In the genomic region with DNA sequence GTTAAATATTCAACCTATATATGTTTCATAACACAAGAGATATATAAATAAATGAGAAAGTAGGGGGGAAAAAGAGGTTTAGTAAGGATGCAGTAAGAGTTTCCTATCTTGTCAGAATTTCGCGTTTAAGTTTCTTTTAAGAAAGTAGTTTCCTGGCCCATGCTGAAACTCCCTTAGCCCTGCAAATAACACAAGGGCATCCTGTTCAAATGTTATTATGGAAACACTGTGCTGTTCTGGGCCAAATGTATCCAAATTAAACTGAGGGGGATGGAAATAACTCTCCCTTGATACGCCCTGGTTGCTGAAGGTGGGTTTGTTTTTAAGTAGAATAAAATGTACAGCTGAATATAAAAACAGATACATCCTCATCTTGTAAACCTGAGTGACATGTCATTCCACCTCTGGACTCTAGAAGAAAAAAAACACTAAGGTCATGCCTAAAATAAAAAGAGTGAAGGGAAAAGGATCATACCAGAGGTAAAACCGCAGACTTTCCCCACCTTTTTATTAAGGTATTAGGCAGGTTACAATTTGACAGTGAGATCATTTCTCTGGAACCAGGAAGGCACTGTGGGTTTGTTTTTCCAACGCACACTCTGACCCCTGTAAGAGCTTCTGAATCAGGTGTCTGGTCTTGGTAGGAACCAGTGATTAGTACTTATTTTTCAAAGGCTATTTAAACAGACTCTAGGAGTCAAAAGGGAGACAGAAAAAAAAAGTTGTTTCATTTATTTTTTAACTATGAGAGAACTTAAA, we compare ENCODE assay signal across 15 cellular contexts. TPM values are rescaled to one million over a fixed set of nuclear protein-coding genes. Genes with fewer than 3 reads are reported as not detected.
DNase-seq lines count a peak whose midpoint lies in the region; ATAC-seq, FAIRE-seq and TF ChIP-seq lines count a peak whose summit lies in the region.
"Had no signal": no experiment of that assay in that cellular context is flagged by ENCODE, and none has a peak within 500 bp of the region (broad histone marks: within the 10 kb centered on the region; RNA-seq: fewer than 3 reads in every experiment).

No MANE protein-coding gene starts in this region.

- WGBS in thyroid gland, 2 donors: 41 to 44% methylated on average over 5 of the region's 5 CpGs

- H3K27ac ChIP-seq in kidney (ENCODE audit: low read depth in 2 of 2, low read length in 2 of 2) (peak overlapping the region; percentile 26 to 56), thyroid gland (peak overlapping the region; percentile 70 to 81 (median 79))
- H3K27ac ChIP-seq: parathyroid adenoma, RWPE1 had no signal

- no peaks in the 10 kb centered on the region for H3K27me3 Mint-ChIP-seq in activated naive CD4-positive, alpha-beta T cell treated with anti-CD3 and anti-CD28 coated beads, Interleukin-2, amount 10 ng/mL, durations not matched to agents 7 days and 5 days
- H3K27me3 Mint-ChIP-seq in activated B cell treated with CpG ODN at 0.5 μM for 24 hours: no peaks in the 10 kb centered on the region

- no peak for TF ChIP-seq CTCF in activated B cell treated with CpG ODN at 0.5 μM for 24 hours (IDR thresholded peaks at IDR 0.05)
- TF ChIP-seq CTCF in kidney (IDR thresholded peaks at IDR 0.05; ENCODE audit: borderline replicate concordance, extremely low read depth, insufficient read depth): no peak
- TF ChIP-seq CTCF in thyroid gland (IDR thresholded peaks at IDR 0.05): no peak

- peak overlapping the region; percentile 8 for H3K4me3 Mint-ChIP-seq in activated naive CD4-positive, alpha-beta T cell treated with anti-CD3 and anti-CD28 coated beads, Interleukin-2, amount 10 ng/mL, durations not matched to agents 7 days and 5 days
- H3K4me3 Mint-ChIP-seq in activated B cell treated with CpG ODN at 0.5 μM for 24 hours: peak overlapping the region; percentile 46

- H3K4me3 ChIP-seq in kidney (ENCODE audit: low read length in 2 of 2): no peak overlapping the region
- no peak overlapping the region for H3K4me3 ChIP-seq in thyroid gland (replicated peaks in 1 of 3)
- H3K4me3 ChIP-seq: MG63 had no signal

- H3K9me3 Mint-ChIP-seq in activated naive CD4-positive, alpha-beta T cell treated with anti-CD3 and anti-CD28 coated beads, Interleukin-2, amount 10 ng/mL, durations not matched to agents 7 days and 5 days: no peaks in the 10 kb centered on the region
- H3K9me3 Mint-ChIP-seq in activated B cell treated with CpG ODN at 0.5 μM for 24 hours: no peaks in the 10 kb centered on the region

- H3K36me3 ChIP-seq in kidney (ENCODE audit: control insufficient read depth in 1 of 2, insufficient read depth in 2 of 2, low read length in 2 of 2) (no peaks in the 10 kb centered on the region), thyroid gland (no peaks in the 10 kb centered on the region)
- H3K36me3 ChIP-seq: MG63 had no signal

- ATAC-seq in activated B cell treated with CpG ODN at 0.5 μM for 24 hours (ENCODE audit: low read depth): no peak

- no peaks in the 10 kb centered on the region for H3K9me3 ChIP-seq in kidney (ENCODE audit: control insufficient read depth in 1 of 2, low read length in 2 of 2)
- H3K9me3 ChIP-seq in thyroid gland: no peaks in the 10 kb centered on the region
- H3K9me3 ChIP-seq: MG63 had no signal

- FAIRE-seq in kidney (lab: Jason Lieb, UNC): no peak

- H3K4me1 ChIP-seq in kidney (ENCODE audit: control insufficient read depth in 1 of 2, insufficient read depth in 1 of 2, low read depth in 1 of 2, low read length in 2 of 2) (peaks cover 27 to 36% of the 10 kb centered on the region in 2 donors), thyroid gland (peaks cover 61 to 82% of the 10 kb centered on the region in 2 donors)
- H3K4me1 ChIP-seq: parathyroid adenoma had no signal

- H3K9ac ChIP-seq in kidney (ENCODE audit: low read length in 2 of 2): no peak overlapping the region
- H3K9ac ChIP-seq: parathyroid adenoma had no signal

- H3K4me1 Mint-ChIP-seq in activated naive CD4-positive, alpha-beta T cell treated with anti-CD3 and anti-CD28 coated beads, Interleukin-2, amount 10 ng/mL, durations not matched to agents 7 days and 5 days: peaks cover 94% of the 10 kb centered on the region
- peaks cover 90% of the 10 kb centered on the region for H3K4me1 Mint-ChIP-seq in activated B cell treated with CpG ODN at 0.5 μM for 24 hours

- H3K27ac Mint-ChIP-seq in activated naive CD4-positive, alpha-beta T cell treated with anti-CD3 and anti-CD28 coated beads, Interleukin-2, amount 10 ng/mL, durations not matched to agents 7 days and 5 days: peak overlapping the region; percentile 73
- peak overlapping the region; percentile 65 for H3K27ac Mint-ChIP-seq in activated B cell treated with CpG ODN at 0.5 μM for 24 hours

- POLR2A ChIA-PET in activated B cell treated with CpG ODN at 0.5 μM for 24 hours (lab: Charles Lee): interaction anchor here (1.2 to 3.0 kb wide), 2 partner anchors 9 to 10 kb away, joined by 3 to 15 read pairs; no protein-coding TSS in a partner anchor

- CTCF ChIA-PET in activated naive CD4-positive, alpha-beta T cell treated with anti-CD3 and anti-CD28 coated beads, Interleukin-2, amount 10 ng/mL, durations not matched to agents 7 days and 5 days (lab: Charles Lee): interaction anchor here (0.6 to 1.7 kb wide), 4 partner anchors 9 to 256 kb away, joined by 3 to 9 read pairs (median 4); no protein-coding TSS in a partner anchor
- CTCF ChIA-PET in activated B cell treated with CpG ODN at 0.5 μM for 24 hours (lab: Charles Lee): interaction anchor here (1.0 kb wide), 1 partner anchor 172 kb away, joined by 4 read pairs; no protein-coding TSS in a partner anchor

- H3K36me3 Mint-ChIP-seq in activated naive CD4-positive, alpha-beta T cell treated with anti-CD3 and anti-CD28 coated beads, Interleukin-2, amount 10 ng/mL, durations not matched to agents 7 days and 5 days: peaks cover 83% of the 10 kb centered on the region
- H3K36me3 Mint-ChIP-seq in activated B cell treated with CpG ODN at 0.5 μM for 24 hours (ENCODE audit: low read depth): peaks cover 76% of the 10 kb centered on the region

- intact Hi-C loops in activated B cell treated with CpG ODN at 0.5 μM for 24 hours (cut with micrococcal nuclease): loop anchor here (1.0 kb wide), 1 partner anchor 10 kb away; no protein-coding TSS in a partner anchor
- intact Hi-C loops in kidney (cut with DNase I): no loop called here
- intact Hi-C loops in thyroid gland (cut with DNase I): no loop called here
- intact Hi-C loops in head of caudate nucleus (cut with DNase I): no loop called here

- no peaks in the 10 kb centered on the region for H3K27me3 ChIP-seq in thyroid gland
- H3K27me3 ChIP-seq: MG63 had no signal

- DNase-seq in activated naive CD4-positive, alpha-beta T cell treated with anti-CD3 and anti-CD28 coated beads, Interleukin-2, amount 10 ng/mL, durations not matched to agents 7 days and 5 days: no peak
- DNase-seq in activated naive CD4-positive, alpha-beta T cell treated with Interleukin-2 at 50 U/mL for 16 hours: no peak
- DNase-seq in activated B cell treated with CpG ODN at 0.5 μM for 24 hours (no peak), kidney (no peak), thyroid gland (peak; percentile 39 to 50), NOMO-1 treated with dmso at 0.1 percent for 144 hours (lab: John Stamatoyannopoulos, UW; ENCODE audit: unreplicated experiment) (no peak), NCI-H187 treated with DMSO at 0.1 percent for 48 hours (lab: John Stamatoyannopoulos, UW) (no peak), head of caudate nucleus (no peak)
- DNase-seq: central memory CD4-positive, alpha-beta T cell; H7; mesendoderm; MG63; NCI-H345 had no signal

- TF ChIP-seq POLR2A in thyroid gland (IDR thresholded peaks at IDR 0.05): no peak

RNA-seq across cellular contexts. Expression of a gene that starts 16.7 kb away (rescaled TPM):
- total RNA-seq in activated B cell treated with CpG ODN at 0.5 μM for 24 hours: 125 and 145 TPM in 2 replicates
- total RNA-seq in kidney: 39.2 TPM
- polyA plus RNA-seq in kidney (ENCODE audit: insufficient read depth, low read depth, low replicate concordance): 6.0 TPM
- total RNA-seq in thyroid gland: 100 to 1,000 TPM; 108 to 163 (median 115) TPM

Comparison
In these comparisons a context has a peak if more than half of its experiments do, and no peak if none do; other contexts are left out.
1. DNase-seq: peak in thyroid gland (2 of 2); none in activated naive CD4-positive, alpha-beta T cell treated with anti-CD3 and anti-CD28 coated beads, Interleukin-2, amount 10 ng/mL, durations not matched to agents 7 days and 5 days (single experiment), activated naive CD4-positive, alpha-beta T cell treated with Interleukin-2 at 50 U/mL for 16 hours (single experiment), activated B cell treated with CpG ODN at 0.5 μM for 24 hours (single experiment), kidney (single experiment), NOMO-1 treated with dmso at 0.1 percent for 144 hours (single experiment), NCI-H187 treated with DMSO at 0.1 percent for 48 hours (single experiment) and head of caudate nucleus (0 of 42).